14 cellular contexts compared by ENCODE assay signal in genomic region chr7:135713836-135714470, GRCh38. TPM values are rescaled to one million over a fixed set of nuclear protein-coding genes. Genes with fewer than 3 reads are reported as not detected.
A peak's percentile ranks its signal among the peaks of the same experiment; 100 is the strongest.
DNase-seq lines count a peak whose midpoint lies in the region; ATAC-seq and TF ChIP-seq lines count a peak whose summit lies in the region.
"Had no signal": no experiment of that assay in that cellular context is flagged by ENCODE, and none has a peak within 500 bp of the region (broad histone marks: within the 10 kb centered on the region; RNA-seq: fewer than 3 reads in every experiment).

No MANE protein-coding gene starts in this region.

- ATAC-seq in GM21786 (IDR thresholded peaks at IDR 0.05; ENCODE audit: unreplicated experiment): no peak
- no peak for ATAC-seq in GM18517 (IDR thresholded peaks at IDR 0.05; ENCODE audit: unreplicated experiment)

- H3K27ac ChIP-seq in GM23248 (peak overlapping the region; percentile 81), SK-N-SH (ENCODE audit: low read depth in 2 of 2, low read length in 1 of 2) (peak overlapping the region; percentile 87 to 93), fibroblast of lung (ENCODE audit: insufficient read depth, low read length) (peak overlapping the region; percentile 31)
- H3K27ac ChIP-seq: dorsolateral prefrontal cortex, neutrophil, right atrium auricular region had no signal

- no peaks in the 10 kb centered on the region for H3K9me2 ChIP-seq in GM23248 (ENCODE audit: insufficient read depth)
- no peaks in the 10 kb centered on the region for H3K9me2 ChIP-seq in SK-N-SH

- in situ Hi-C loops in GM23248 (cut with MboI): no loop called here

- no peak for TF ChIP-seq RAD21 in SK-N-SH (IDR thresholded peaks at IDR 0.05; ENCODE audit: low read length)

- CTCF ChIA-PET in SK-N-SH (lab: Yijun Ruan, JAX): interaction anchor here (1.4 to 11.2 kb wide), 5 partner anchors 15 to 69 kb away, joined by 4 to 153 read pairs (median 32); partner anchors contain the start of gene STMP1

- H2AFZ ChIP-seq in GM23248 (no peak overlapping the region), SK-N-SH (ENCODE audit: low read depth) (peak overlapping the region; percentile 54; the same call in 1 of the 2 replicates), fibroblast of lung (ENCODE audit: low read length) (no peak overlapping the region)

- H3K9ac ChIP-seq in GM23248 (peak overlapping the region; percentile 61), SK-N-SH (peak overlapping the region; percentile 61; the same call in 1 of the 2 replicates), fibroblast of lung (ENCODE audit: insufficient read depth, low read length) (no peak overlapping the region), skeletal muscle satellite cell (ENCODE audit: low read depth, low read length) (peak overlapping the region; percentile 43)

- no peaks in the 10 kb centered on the region for H3K27me3 ChIP-seq in GM23248 (replicated peaks; ENCODE audit: insufficient read depth)
- H3K27me3 ChIP-seq in SK-N-SH (ENCODE audit: insufficient read depth): no peaks in the 10 kb centered on the region
- H3K27me3 ChIP-seq in fibroblast of lung (ENCODE audit: control insufficient read depth, insufficient read depth, low read length): no peaks in the 10 kb centered on the region
- no peaks in the 10 kb centered on the region for H3K27me3 ChIP-seq in skeletal muscle satellite cell (ENCODE audit: control insufficient read depth, insufficient read depth, low read length)
- H3K27me3 ChIP-seq: neutrophil, right atrium auricular region had no signal

- no peak for TF ChIP-seq EP300 in SK-N-SH (IDR thresholded peaks at IDR 0.05; ENCODE audit: borderline replicate concordance in 1 of 2, low read depth in 1 of 2, low read length in 1 of 2)

- WGBS in GM23248 (ENCODE audit: low coverage in 1 of 2, low lambda C conversion rate in 2 of 2, missing lambda C conversion rate in 2 of 2), 2 experiments: 39 to 47% methylated on average over 4 of the region's 4 CpGs
- WGBS in SK-N-SH (ENCODE audit: low lambda C conversion rate): 67% methylated on average over 3 of the region's 4 CpGs

- H3K4me2 ChIP-seq in GM23248 (ENCODE audit: unreplicated experiment) (peak overlapping the region; percentile 24), SK-N-SH (peak overlapping the region; percentile 76), fibroblast of lung (ENCODE audit: extremely low read depth, insufficient read depth, low read length) (no peak overlapping the region), skeletal muscle satellite cell (ENCODE audit: low read length) (peak overlapping the region; percentile 43)

- POLR2A ChIA-PET in SK-N-SH (lab: Yijun Ruan, JAX): interaction anchor here (0.8 kb wide), 1 partner anchor 51 kb away, joined by 4 read pairs; the partner anchor contains the start of gene STMP1

- H3K4me3 ChIP-seq in GM23248 (no peak overlapping the region), SK-N-SH (ENCODE audit: low read depth in 2 of 2, low read length in 1 of 2) (peak overlapping the region in 1 of 2 experiments; percentile 23; a peak in 1 of 4 replicates), fibroblast of lung (replicated peaks in 1 of 4; ENCODE audit: control extremely low read depth in 1 of 4, insufficient read depth in 1 of 4, low read depth in 3 of 4, low read length in 4 of 4) (no peak overlapping the region), skeletal muscle satellite cell (ENCODE audit: low read length) (peak overlapping the region; percentile 14)
- H3K4me3 ChIP-seq: dorsolateral prefrontal cortex, right atrium auricular region had no signal

- H3K79me2 ChIP-seq in GM23248 (ENCODE audit: insufficient read depth): no peaks in the 10 kb centered on the region
- no peaks in the 10 kb centered on the region for H3K79me2 ChIP-seq in SK-N-SH (ENCODE audit: insufficient read depth)
- no peaks in the 10 kb centered on the region for H3K79me2 ChIP-seq in fibroblast of lung (ENCODE audit: control insufficient read depth, insufficient read depth, low read length)

- DNase-seq in GM23248: peak; percentile 73
- DNase-seq in SK-N-SH: peak; percentile 61
- DNase-seq in fibroblast of lung (ENCODE audit: low read depth in 2 of 2): peak in 1 of 2 donors; percentile 31
- DNase-seq in NCI-H1092 treated with DMSO at 0.1 percent for 48 hours (lab: John Stamatoyannopoulos, UW): no peak
- DNase-seq in NCI-H128 (lab: John Stamatoyannopoulos, UW; ENCODE audit: unreplicated experiment): no peak
- DNase-seq: GDM1, hypothalamus, NCI-H526 treated with DMSO at 0.1 percent for 48 hours had no signal

- no peaks in the 10 kb centered on the region for H3K9me3 ChIP-seq in GM23248 (ENCODE audit: low read depth)
- no peaks in the 10 kb centered on the region for H3K9me3 ChIP-seq in SK-N-SH
- no peaks in the 10 kb centered on the region for H3K9me3 ChIP-seq in fibroblast of lung (ENCODE audit: control insufficient read depth, insufficient read depth, low read depth, low read length)
- H3K9me3 ChIP-seq in skeletal muscle satellite cell (replicated peaks; ENCODE audit: low read length): no peaks in the 10 kb centered on the region
- H3K9me3 ChIP-seq: neutrophil, right atrium auricular region had no signal

- peaks cover 32% of the 10 kb centered on the region for H3K4me1 ChIP-seq in GM23248 (ENCODE audit: insufficient read depth)
- peaks cover 38 to 49% of the 10 kb centered on the region in 2 experiments for H3K4me1 ChIP-seq in SK-N-SH (ENCODE audit: control insufficient read depth in 1 of 2, insufficient read depth in 2 of 2, low read depth in 1 of 2, low read length in 1 of 2)
- H3K4me1 ChIP-seq in fibroblast of lung (ENCODE audit: control insufficient read depth, extremely low read depth, insufficient read depth, low read length): peaks cover 13% of the 10 kb centered on the region
- peaks cover 31% of the 10 kb centered on the region for H3K4me1 ChIP-seq in skeletal muscle satellite cell (ENCODE audit: control insufficient read depth, insufficient read depth, low read length)

- no peaks in the 10 kb centered on the region for H4K20me1 ChIP-seq in GM23248 (ENCODE audit: insufficient read depth)
- H4K20me1 ChIP-seq in SK-N-SH (ENCODE audit: insufficient read depth): no peaks in the 10 kb centered on the region
- no peaks in the 10 kb centered on the region for H4K20me1 ChIP-seq in fibroblast of lung (ENCODE audit: control insufficient read depth, extremely low read depth, insufficient read depth, low read length)

- H3F3A ChIP-seq in GM23248 (ENCODE audit: insufficient read depth) (peaks cover 30% of the 10 kb centered on the region), SK-N-SH (replicated peaks; ENCODE audit: insufficient read depth) (peaks cover 43% of the 10 kb centered on the region)

- TF ChIP-seq CTCF in SK-N-SH (IDR thresholded peaks at IDR 0.05) (no peak), fibroblast of lung (conservative IDR thresholded peaks at IDR 0.05 in 1 of 2, IDR thresholded peaks at IDR 0.05 in 1 of 2; ENCODE audit: low read depth in 1 of 2, low read length in 2 of 2) (no peak)

- H3K36me3 ChIP-seq in GM23248 (ENCODE audit: low read depth) (no peaks in the 10 kb centered on the region), SK-N-SH (replicated peaks in 1 of 2; ENCODE audit: control insufficient read depth in 1 of 2, insufficient read depth in 2 of 2, low read length in 1 of 2) (no peaks in the 10 kb centered on the region), fibroblast of lung (ENCODE audit: control insufficient read depth, insufficient read depth, low read length) (peaks cover 7% of the 10 kb centered on the region), skeletal muscle satellite cell (ENCODE audit: insufficient read depth, low read length) (no peaks in the 10 kb centered on the region)
- H3K36me3 ChIP-seq: neutrophil, right atrium auricular region had no signal

TF ChIP-seq in SK-N-SH, 30 proteins besides CTCF, POLR2A, EP300 and RAD21 (continues in another document):
- TF ChIP-seq, protein P1, sequence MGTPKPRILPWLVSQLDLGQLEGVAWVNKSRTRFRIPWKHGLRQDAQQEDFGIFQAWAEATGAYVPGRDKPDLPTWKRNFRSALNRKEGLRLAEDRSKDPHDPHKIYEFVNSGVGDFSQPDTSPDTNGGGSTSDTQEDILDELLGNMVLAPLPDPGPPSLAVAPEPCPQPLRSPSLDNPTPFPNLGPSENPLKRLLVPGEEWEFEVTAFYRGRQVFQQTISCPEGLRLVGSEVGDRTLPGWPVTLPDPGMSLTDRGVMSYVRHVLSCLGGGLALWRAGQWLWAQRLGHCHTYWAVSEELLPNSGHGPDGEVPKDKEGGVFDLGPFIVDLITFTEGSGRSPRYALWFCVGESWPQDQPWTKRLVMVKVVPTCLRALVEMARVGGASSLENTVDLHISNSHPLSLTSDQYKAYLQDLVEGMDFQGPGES (IDR thresholded peaks at IDR 0.05; ENCODE audit: low read depth, low read length): no peak

RNA-seq across cellular contexts. Expression of gene SLC13A4, which starts 14.0 kb away (rescaled TPM):
- 0.11 TPM in 1 of 2 replicates, not detected in the other for total RNA-seq in GM23248 (2014; rRNA removed; shearing (Covaris generic))
- polyA plus RNA-seq in GM23248 (2016; fragmentation: Nextera tagmentation; extraction: Ambion mirVana) (0.62 and 1.9 TPM in 2 replicates), SK-N-SH (2012; rRNA removed) (0.23 and 0.30 TPM in 2 replicates), fibroblast of lung (0.32 and 2.3 TPM in 2 replicates)
- 0.12 and 0.28 TPM in 2 replicates for polyA plus RNA-seq in SK-N-SH (2012; cell fraction: cytosol; rRNA removed)
- polyA plus RNA-seq in SK-N-SH (2012; cell fraction: nucleus; rRNA removed): 0.26 TPM in 2 replicates
- total RNA-seq in fibroblast of lung: 0.26 and 0.50 TPM in 2 replicates
- 0.28 and 0.99 TPM in 2 replicates for polyA plus RNA-seq in fibroblast of lung (2012)
- polyA minus RNA-seq in fibroblast of lung (ENCODE audit: low replicate concordance): 0.37 and 6.5 TPM in 2 replicates
- total RNA-seq in skeletal muscle satellite cell (2012; rRNA removed): 0.51 and 0.87 TPM in 2 replicates

RNA-seq across cellular contexts. Expression of gene FAM180A, which starts 34.7 kb away (rescaled TPM):
- 53.5 and 60.1 TPM in 2 replicates for total RNA-seq in GM23248 (2014; rRNA removed; shearing (Covaris generic))
- polyA plus RNA-seq in GM23248 (2016; fragmentation: Nextera tagmentation; extraction: Ambion mirVana) (50.3 and 52.5 TPM in 2 replicates), SK-N-SH (2012; rRNA removed) (0.08 and 0.10 TPM in 2 replicates), fibroblast of lung (15.6 and 70.0 TPM in 2 replicates)
- 0.04 and 0.09 TPM in 2 replicates for polyA plus RNA-seq in SK-N-SH (2012; cell fraction: cytosol; rRNA removed)
- 0.08 and 0.12 TPM in 2 replicates for polyA plus RNA-seq in SK-N-SH (2012; cell fraction: nucleus; rRNA removed)
- total RNA-seq in fibroblast of lung: 24.4 and 38.5 TPM in 2 replicates
- 17.1 and 62.1 TPM in 2 replicates for polyA plus RNA-seq in fibroblast of lung (2012)
- 41.5 and 182 TPM in 2 replicates for polyA minus RNA-seq in fibroblast of lung (ENCODE audit: low replicate concordance)
- 35.6 and 43.9 TPM in 2 replicates for total RNA-seq in skeletal muscle satellite cell (2012; rRNA removed)

RNA-seq across cellular contexts. Expression of gene STMP1, which starts 51.6 kb away (rescaled TPM):
- total RNA-seq in GM23248 (2014; rRNA removed; shearing (Covaris generic)): 11.3 and 16.9 TPM in 2 replicates
- 93.2 and 97.0 TPM in 2 replicates for polyA plus RNA-seq in GM23248 (2016; fragmentation: Nextera tagmentation; extraction: Ambion mirVana)
- 26.0 and 30.0 TPM in 2 replicates for polyA plus RNA-seq in SK-N-SH (2012; rRNA removed)
- 36.1 and 52.6 TPM in 2 replicates for polyA plus RNA-seq in SK-N-SH (2012; cell fraction: cytosol; rRNA removed)
- 16.6 and 24.6 TPM in 2 replicates for polyA plus RNA-seq in SK-N-SH (2012; cell fraction: nucleus; rRNA removed)
- 11.8 and 16.7 TPM in 2 replicates for total RNA-seq in fibroblast of lung
- polyA plus RNA-seq in fibroblast of lung: 41.3 and 50.6 TPM in 2 replicates
- polyA plus RNA-seq in fibroblast of lung (2012): 40.3 and 49.1 TPM in 2 replicates
- 8.1 and 12.5 TPM in 2 replicates for polyA minus RNA-seq in fibroblast of lung (ENCODE audit: low replicate concordance)
- 18.0 and 22.7 TPM in 2 replicates for total RNA-seq in skeletal muscle satellite cell (2012; rRNA removed)

Comparison
In these comparisons a context has a peak if more than half of its experiments do, and no peak if none do; other contexts are left out.
1. DNase-seq: peak in GM23248 (single experiment) and SK-N-SH (single experiment); none in NCI-H1092 treated with DMSO at 0.1 percent for 48 hours (single experiment) and NCI-H128 (single experiment).
2. H3K27ac ChIP-seq: peak in every context shown above with its lines; median percentile 90 in SK-N-SH; 81 in GM23248; 31 in fibroblast of lung.
3. RNA of gene FAM180A, which starts 34.7 kb away (polyA plus RNA-seq): 50.3 to 52.5 TPM in GM23248 and 15.6 to 70.0 TPM in fibroblast of lung; 0.04 to 0.12 TPM in SK-N-SH; every median in the first group is over 10 times any median in the second.